Comparison of ENCODE assay signal across 8 cellular contexts in genomic region chr5:95892784-95893354, GRCh38.
A peak's percentile ranks its signal among the peaks of the same experiment; 100 is the strongest.
DNase-seq lines count a peak whose midpoint lies in the region; ATAC-seq, FAIRE-seq and TF ChIP-seq lines count a peak whose summit lies in the region.

No MANE protein-coding gene starts in this region.

- BruUV-seq in PC-3 (replicated peaks; lab: Mats Ljungman, UMichigan), result no TSS peak

- no peaks in the 10 kb centered on the region for H3K4me1 ChIP-seq in PC-3 (ENCODE audit: insufficient read depth, low read length)

- H3K36me3 ChIP-seq in PC-3 (ENCODE audit: low read depth, low read length) (peaks cover 65% of the 10 kb centered on the region), bronchial epithelial cell (ENCODE audit: control insufficient read depth, insufficient read depth, low read length) (peaks cover 28% of the 10 kb centered on the region)

- peaks cover 13% of the 10 kb centered on the region for H3K79me2 ChIP-seq in PC-3 (ENCODE audit: low read length)

- CTCF ChIA-PET in PC-3 (lab: Charles Lee), result no interaction called here

- H3K9me2 ChIP-seq in PC-3 (replicated peaks; ENCODE audit: low read length), result no peaks in the 10 kb centered on the region

- H3F3A ChIP-seq in PC-3 (ENCODE audit: low read length, unreplicated experiment), result no peaks in the 10 kb centered on the region

- no peaks in the 10 kb centered on the region for H3K9me3 ChIP-seq in PC-3 (ENCODE audit: low read length)

- DNase-seq in NOMO-1 treated with DMSO at 0.1 percent for 48 hours (lab: John Stamatoyannopoulos, UW; ENCODE audit: unreplicated experiment) (peak; percentile 63), NOMO-1 treated with dmso at 0.1 percent for 144 hours (lab: John Stamatoyannopoulos, UW; ENCODE audit: unreplicated experiment) (no peak), HFF-Myc (ENCODE audit: extremely low read depth, low read depth) (no peak), PC-3 (peak; percentile 56), bronchial epithelial cell (ENCODE audit: low read depth) (no peak), midbrain (lab: John Stamatoyannopoulos, UW) (peak; percentile 15), NCI-H1105 (lab: John Stamatoyannopoulos, UW) (no peak)

- POLR2A ChIA-PET in PC-3 (lab: Charles Lee; ENCODE audit: unreplicated experiment), result no interaction called here

- no peak overlapping the region for H2AFZ ChIP-seq in PC-3 (ENCODE audit: low read length)

- no peak overlapping the region for H3K9ac ChIP-seq in PC-3 (ENCODE audit: low read length)

- intact Hi-C loops in PC-3 (cut with micrococcal nuclease), result loop anchor here (2.0 kb wide), 1 partner anchor 444 kb away; no protein-coding TSS in a partner anchor

- ATAC-seq in PC-3 (peak; percentile 62; the same call in 1 of the 2 replicates), GM18517 (IDR thresholded peaks at IDR 0.05; ENCODE audit: unreplicated experiment) (no peak)

- H3K27ac ChIP-seq in PC-3 (ENCODE audit: low read length), result no peak overlapping the region

- no peaks in the 10 kb centered on the region for H4K20me1 ChIP-seq in PC-3 (ENCODE audit: low read length)

- H3K4me3 ChIP-seq in HFF-Myc (replicated peaks; ENCODE audit: low read depth, low read length), result no peak overlapping the region
- no peak overlapping the region for H3K4me3 ChIP-seq in PC-3 (ENCODE audit: low read length)
- H3K4me3 ChIP-seq in bronchial epithelial cell (ENCODE audit: low read depth, low read length), result no peak overlapping the region

- TF ChIP-seq CTCF in HFF-Myc (IDR thresholded peaks at IDR 0.05; ENCODE audit: low read depth, low read length, missing control alignments) (peak; percentile 70), PC-3 (conservative IDR thresholded peaks at IDR 0.05; ENCODE audit: low read depth, low read length) (peak; percentile 63), bronchial epithelial cell (IDR thresholded peaks at IDR 0.05; ENCODE audit: insufficient read depth, low read length, severe bottlenecking) (peak; percentile 25)

- no peak for FAIRE-seq in bronchial epithelial cell (lab: Jason Lieb, UNC)

- H3K4me2 ChIP-seq in PC-3 (ENCODE audit: low read length), result no peak overlapping the region

- H3K27me3 ChIP-seq in PC-3 (ENCODE audit: low read length), result no peaks in the 10 kb centered on the region
- H3K27me3 ChIP-seq in bronchial epithelial cell (ENCODE audit: control insufficient read depth, insufficient read depth, low read length), result no peaks in the 10 kb centered on the region

Comparison
In these comparisons a context has a peak if more than half of its experiments do, and no peak if none do; other contexts are left out.
1. DNase-seq: peak in NOMO-1 treated with DMSO at 0.1 percent for 48 hours (single experiment), PC-3 (single experiment) and midbrain (single experiment); none in NOMO-1 treated with dmso at 0.1 percent for 144 hours (single experiment), HFF-Myc (single experiment), bronchial epithelial cell (single experiment) and NCI-H1105 (single experiment).
2. Peak in every context shown above with its lines, with median percentiles within 50 percentile points of each other: CTCF ChIP-seq.